Comparison of ENCODE assay signal across 15 cellular contexts in the genomic region with DNA sequence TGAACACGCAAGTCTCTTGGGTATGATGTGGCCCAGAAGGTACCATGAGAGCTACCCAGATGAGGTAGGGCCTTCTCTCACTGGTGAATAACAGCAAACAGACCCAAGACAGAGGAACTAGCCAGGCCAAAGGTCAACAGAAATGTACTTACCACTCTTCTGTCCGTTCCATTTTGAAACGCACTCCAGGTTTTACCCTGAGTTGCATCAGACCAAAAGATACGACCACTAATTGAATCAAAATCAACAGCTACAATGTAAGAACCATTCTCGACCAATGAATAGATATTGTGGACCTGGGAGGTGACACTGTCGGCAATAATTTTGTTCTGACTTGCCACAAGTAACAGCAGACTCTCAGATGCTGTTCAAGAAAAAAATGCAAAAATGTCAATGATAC.
DNase-seq lines count a peak whose midpoint lies in the region; ATAC-seq and TF ChIP-seq lines count a peak whose summit lies in the region.
"Had no signal": no experiment of that assay in that cellular context is flagged by ENCODE, and none has a peak within 500 bp of the region (broad histone marks: within the 10 kb centered on the region; RNA-seq: fewer than 3 reads in every experiment).

No MANE protein-coding gene starts in this region.

- H3K36me3 ChIP-seq in GM23338 (ENCODE audit: insufficient read depth) (no peaks in the 10 kb centered on the region), SJSA1 (no peaks in the 10 kb centered on the region), mesenchymal stem cell (ENCODE audit: control insufficient read depth in 1 of 2, insufficient read depth in 2 of 2, low read depth in 1 of 2, low read length in 2 of 2) (no peaks in the 10 kb centered on the region)
- H3K36me3 ChIP-seq: BE2C had no signal

- H3K4me3 ChIP-seq in GM23338 (no peak overlapping the region), SJSA1 (no peak overlapping the region), mesenchymal stem cell (ENCODE audit: insufficient read depth in 1 of 2, low read depth in 1 of 2, low read length in 2 of 2) (no peak overlapping the region)
- H3K4me3 ChIP-seq: GM23248 had no signal

- H2BK5ac ChIP-seq in mesenchymal stem cell (ENCODE audit: low read depth, low read length, poor library complexity, severe bottlenecking): no peak overlapping the region

- H3K4me2 ChIP-seq in GM23338: no peak overlapping the region
- H3K4me2 ChIP-seq in mesenchymal stem cell (ENCODE audit: low read length, poor library complexity, severe bottlenecking): no peak overlapping the region

- H3K9me3 ChIP-seq in SJSA1 (replicated peaks): no peaks in the 10 kb centered on the region
- H3K9me3 ChIP-seq in mesenchymal stem cell (ENCODE audit: control insufficient read depth, low read length): no peaks in the 10 kb centered on the region
- H3K9me3 ChIP-seq: BE2C had no signal

- H3K79me1 ChIP-seq in mesenchymal stem cell (replicated peaks; ENCODE audit: low read length, poor library complexity, severe bottlenecking): no peaks in the 10 kb centered on the region

- intact Hi-C loops in left colon (cut with DNase I, micrococcal nuclease): no loop called here

- 0 out of 2 replicates have a peak overlapping the region, but pooled peaks have one; percentile 28 for H2AFZ ChIP-seq in GM23338
- no peak overlapping the region for H2AFZ ChIP-seq in mesenchymal stem cell (ENCODE audit: low read depth, low read length)
- H2AFZ ChIP-seq: GM23248 had no signal

- H3K4me1 ChIP-seq in GM23338 (ENCODE audit: insufficient read depth) (no peaks in the 10 kb centered on the region), SJSA1 (replicated peaks) (no peaks in the 10 kb centered on the region; the same call in 1 of the 2 replicates), mesenchymal stem cell (ENCODE audit: control insufficient read depth, insufficient read depth, low read depth, low read length) (no peaks in the 10 kb centered on the region)
- H3K4me1 ChIP-seq: BE2C had no signal

- no peak overlapping the region for H4K8ac ChIP-seq in mesenchymal stem cell (ENCODE audit: low read length)

- no peak overlapping the region for H2BK15ac ChIP-seq in mesenchymal stem cell (ENCODE audit: low read depth, poor library complexity, severe bottlenecking)

- no peaks in the 10 kb centered on the region for H3K4me1 Mint-ChIP-seq in GM23338
- H3K4me1 Mint-ChIP-seq: CD4-positive, CD25-positive, alpha-beta regulatory T cell; CD8-positive, alpha-beta memory T cell; IgD-negative memory B cell had no signal

- no peaks in the 10 kb centered on the region for H3K27me3 Mint-ChIP-seq in GM23338 (ENCODE audit: insufficient read depth, low read depth, poor library complexity)

- H2BK12ac ChIP-seq in mesenchymal stem cell (ENCODE audit: low read length in 2 of 2): no peak overlapping the region

- ATAC-seq in GM23338: no peak
- ATAC-seq in HG03571 (IDR thresholded peaks at IDR 0.05; ENCODE audit: unreplicated experiment): no peak
- ATAC-seq in left colon: no peak

- no peak overlapping the region for H3K27ac ChIP-seq in GM23338 (ENCODE audit: low read depth)
- peak overlapping the region; percentile 52 for H3K27ac ChIP-seq in SJSA1
- no peak overlapping the region for H3K27ac ChIP-seq in mesenchymal stem cell (ENCODE audit: low read length, poor library complexity, severe bottlenecking)
- H3K27ac ChIP-seq: GM23248 had no signal

- no peak overlapping the region for H3K27ac Mint-ChIP-seq in GM23338
- H3K27ac Mint-ChIP-seq: CD4-positive, CD25-positive, alpha-beta regulatory T cell; CD8-positive, alpha-beta memory T cell; IgD-negative memory B cell had no signal

- H4K91ac ChIP-seq in mesenchymal stem cell (ENCODE audit: low read length): no peak overlapping the region

- H3K36me3 Mint-ChIP-seq in GM23338 (ENCODE audit: low read depth): no peaks in the 10 kb centered on the region
- H3K36me3 Mint-ChIP-seq: CD4-positive, CD25-positive, alpha-beta regulatory T cell; CD8-positive, alpha-beta memory T cell; IgD-negative memory B cell had no signal

- H4K20me1 ChIP-seq in GM23338 (replicated peaks; ENCODE audit: insufficient read depth): no peaks in the 10 kb centered on the region

- H3K27me3 ChIP-seq in GM23338 (ENCODE audit: insufficient read depth): no peaks in the 10 kb centered on the region
- no peaks in the 10 kb centered on the region for H3K27me3 ChIP-seq in SJSA1 (replicated peaks)
- no peaks in the 10 kb centered on the region for H3K27me3 ChIP-seq in mesenchymal stem cell (ENCODE audit: control insufficient read depth in 1 of 2, insufficient read depth in 1 of 2, low read length in 2 of 2)
- H3K27me3 ChIP-seq: BE2C had no signal

- H3K4ac ChIP-seq in mesenchymal stem cell (ENCODE audit: low read depth in 1 of 2, low read length in 2 of 2): no peak overlapping the region

- no peak for TF ChIP-seq CTCF in GM23338 (conservative IDR thresholded peaks at IDR 0.05; ENCODE audit: low read depth in 2 of 2)

- no peaks in the 10 kb centered on the region for H3K9me2 ChIP-seq in GM23338 (ENCODE audit: insufficient read depth)

- H2BK120ac ChIP-seq in mesenchymal stem cell (ENCODE audit: low read depth, low read length): no peak overlapping the region

- H3F3A ChIP-seq in GM23338 (replicated peaks; ENCODE audit: low read depth): no peaks in the 10 kb centered on the region

- H3K79me2 ChIP-seq in GM23338 (replicated peaks; ENCODE audit: insufficient read depth): no peaks in the 10 kb centered on the region

- no peak for DNase-seq in GM23338 (ENCODE audit: low spot score)
- no peak for DNase-seq in SJSA1 (ENCODE audit: low read depth in 1 of 2, low spot score in 2 of 2)
- DNase-seq in mesenchymal stem cell: peak; percentile 14
- no peak for DNase-seq in left colon
- DNase-seq in GDM1 (lab: John Stamatoyannopoulos, UW): no peak
- DNase-seq: ACHN; BE2C; C1 segment of cervical spinal cord; CD4-positive, CD25-positive, alpha-beta regulatory T cell; CD8-positive, alpha-beta memory T cell; COR-L47; GM23248; HCEC 1CT had no signal

- no peak overlapping the region for H3K9ac ChIP-seq in mesenchymal stem cell (ENCODE audit: low read length)
- H3K9ac ChIP-seq: GM23248 had no signal

- no peaks in the 10 kb centered on the region for H3K9me3 Mint-ChIP-seq in GM23338

- no peak overlapping the region for H3K23ac ChIP-seq in mesenchymal stem cell (ENCODE audit: low read length in 2 of 2)

- H2AK5ac ChIP-seq in mesenchymal stem cell (ENCODE audit: low read length, severe bottlenecking): no peak overlapping the region

- no peak overlapping the region for H3K4me3 Mint-ChIP-seq in GM23338
- H3K4me3 Mint-ChIP-seq: CD4-positive, CD25-positive, alpha-beta regulatory T cell; CD8-positive, alpha-beta memory T cell had no signal

- no peak overlapping the region for H3K18ac ChIP-seq in mesenchymal stem cell (ENCODE audit: low read depth in 1 of 2, low read length in 2 of 2)

- 81% methylated on average over 5 of the region's 6 CpGs for WGBS in mesenchymal stem cell

- no peak overlapping the region for H3K14ac ChIP-seq in mesenchymal stem cell (ENCODE audit: low read length in 2 of 2)

TF ChIP-seq in GM23338, 12 proteins besides CTCF, POLR2A, EP300 and RAD21 (continues in another document):
- TF ChIP-seq, protein P1, sequence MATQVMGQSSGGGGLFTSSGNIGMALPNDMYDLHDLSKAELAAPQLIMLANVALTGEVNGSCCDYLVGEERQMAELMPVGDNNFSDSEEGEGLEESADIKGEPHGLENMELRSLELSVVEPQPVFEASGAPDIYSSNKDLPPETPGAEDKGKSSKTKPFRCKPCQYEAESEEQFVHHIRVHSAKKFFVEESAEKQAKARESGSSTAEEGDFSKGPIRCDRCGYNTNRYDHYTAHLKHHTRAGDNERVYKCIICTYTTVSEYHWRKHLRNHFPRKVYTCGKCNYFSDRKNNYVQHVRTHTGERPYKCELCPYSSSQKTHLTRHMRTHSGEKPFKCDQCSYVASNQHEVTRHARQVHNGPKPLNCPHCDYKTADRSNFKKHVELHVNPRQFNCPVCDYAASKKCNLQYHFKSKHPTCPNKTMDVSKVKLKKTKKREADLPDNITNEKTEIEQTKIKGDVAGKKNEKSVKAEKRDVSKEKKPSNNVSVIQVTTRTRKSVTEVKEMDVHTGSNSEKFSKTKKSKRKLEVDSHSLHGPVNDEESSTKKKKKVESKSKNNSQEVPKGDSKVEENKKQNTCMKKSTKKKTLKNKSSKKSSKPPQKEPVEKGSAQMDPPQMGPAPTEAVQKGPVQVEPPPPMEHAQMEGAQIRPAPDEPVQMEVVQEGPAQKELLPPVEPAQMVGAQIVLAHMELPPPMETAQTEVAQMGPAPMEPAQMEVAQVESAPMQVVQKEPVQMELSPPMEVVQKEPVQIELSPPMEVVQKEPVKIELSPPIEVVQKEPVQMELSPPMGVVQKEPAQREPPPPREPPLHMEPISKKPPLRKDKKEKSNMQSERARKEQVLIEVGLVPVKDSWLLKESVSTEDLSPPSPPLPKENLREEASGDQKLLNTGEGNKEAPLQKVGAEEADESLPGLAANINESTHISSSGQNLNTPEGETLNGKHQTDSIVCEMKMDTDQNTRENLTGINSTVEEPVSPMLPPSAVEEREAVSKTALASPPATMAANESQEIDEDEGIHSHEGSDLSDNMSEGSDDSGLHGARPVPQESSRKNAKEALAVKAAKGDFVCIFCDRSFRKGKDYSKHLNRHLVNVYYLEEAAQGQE (IDR thresholded peaks at IDR 0.05; ENCODE audit: unreplicated experiment): no peak
- TF ChIP-seq EZH2phosphoT487 (IDR thresholded peaks at IDR 0.05; ENCODE audit: unreplicated experiment) (no peak), ZNF331 (CRISPR knock-in tag; IDR thresholded peaks at IDR 0.05; ENCODE audit: low read depth) (no peak), NANOG (IDR thresholded peaks at IDR 0.05; ENCODE audit: borderline replicate concordance) (no peak), JUNB (IDR thresholded peaks at IDR 0.05; ENCODE audit: unreplicated experiment) (no peak)
